11 cellular contexts compared by ENCODE assay signal in genomic region chr11:62077136-62077535, GRCh38. TPM values are rescaled to one million over a fixed set of nuclear protein-coding genes. Genes with fewer than 3 reads are reported as not detected.
DNase-seq lines count a peak whose midpoint lies in the region; TF ChIP-seq lines count a peak whose summit lies in the region.
"Had no signal": no experiment of that assay in that cellular context is flagged by ENCODE, and none has a peak within 500 bp of the region (broad histone marks: within the 10 kb centered on the region; RNA-seq: fewer than 3 reads in every experiment).

No MANE protein-coding gene starts in this region.

- no peak for TF ChIP-seq CTCF in fibroblast of mammary gland (conservative IDR thresholded peaks at IDR 0.05; ENCODE audit: control insufficient read depth, insufficient read depth, low read depth, low read length)

- H2AFZ ChIP-seq in GM23248: no peak overlapping the region

- H3K4me3 ChIP-seq in GM23248: no peak overlapping the region
- no peak overlapping the region for H3K4me3 ChIP-seq in fibroblast of mammary gland (ENCODE audit: control insufficient read depth, low read depth, low read length)
- H3K4me3 ChIP-seq: A549, HAP-1 had no signal

- peaks cover 4% of the 10 kb centered on the region; the same call in 1 of the 2 replicates for H3K4me1 ChIP-seq in GM23248 (ENCODE audit: insufficient read depth)
- H3K4me1 ChIP-seq: Caco-2, HAP-1 had no signal

- in situ Hi-C loops in GM23248 (cut with MboI): no loop called here

- H3K9me3 ChIP-seq in GM23248 (ENCODE audit: low read depth): no peaks in the 10 kb centered on the region
- H3K9me3 ChIP-seq: A549, Caco-2, HAP-1 had no signal

- no peaks in the 10 kb centered on the region for H4K20me1 ChIP-seq in GM23248 (ENCODE audit: insufficient read depth)

- H3K36me3 ChIP-seq in GM23248 (ENCODE audit: low read depth): no peaks in the 10 kb centered on the region
- H3K36me3 ChIP-seq: HAP-1 had no signal

- H3K27ac ChIP-seq in GM23248: no peak overlapping the region
- H3K27ac ChIP-seq: A549 had no signal

- H3K9me2 ChIP-seq in GM23248 (ENCODE audit: insufficient read depth): no peaks in the 10 kb centered on the region

- peak; percentile 32 for DNase-seq in GM23248
- peak; percentile 20 for DNase-seq in fibroblast of mammary gland (ENCODE audit: low read depth)
- peak; percentile 4 for DNase-seq in kidney tubule cell (ENCODE audit: low spot score)
- no peak for DNase-seq in cardiac septum (ENCODE audit: low spot score)
- DNase-seq in NCI-H1092 (lab: John Stamatoyannopoulos, UW): no peak
- no peak for DNase-seq in activated gamma-delta T cell (lab: John Stamatoyannopoulos, UW)
- DNase-seq: Caco-2; CD8-positive, alpha-beta memory T cell; DND-41 had no signal

- no peak overlapping the region for H3K9ac ChIP-seq in GM23248

- intact Hi-C loops in cardiac septum (cut with DNase I): no loop called here

- H3K4me2 ChIP-seq in GM23248 (ENCODE audit: unreplicated experiment): no peak overlapping the region
- H3K4me2 ChIP-seq: A549 had no signal

- H3F3A ChIP-seq in GM23248 (ENCODE audit: insufficient read depth): no peaks in the 10 kb centered on the region

- H3K79me2 ChIP-seq in GM23248 (ENCODE audit: insufficient read depth): no peaks in the 10 kb centered on the region

- no peaks in the 10 kb centered on the region for H3K27me3 ChIP-seq in GM23248 (replicated peaks; ENCODE audit: insufficient read depth)

- 69 to 71% methylated on average over 3 of the region's 3 CpGs for WGBS in GM23248 (ENCODE audit: low coverage in 1 of 2, low lambda C conversion rate in 2 of 2, missing lambda C conversion rate in 2 of 2), 2 experiments

RNA-seq across cellular contexts. Expression of gene INCENP, which starts 46.7 kb away (rescaled TPM):
- total RNA-seq in GM23248 (2014; rRNA removed; shearing (Covaris generic)): 16.0 and 39.5 TPM in 2 replicates
- polyA plus RNA-seq in GM23248 (2016; fragmentation: Nextera tagmentation; extraction: Ambion mirVana): 4.6 and 5.1 TPM in 2 replicates
- total RNA-seq in cardiac septum: 13.5 TPM

Comparison
In these comparisons a context has a peak if more than half of its experiments do, and no peak if none do; other contexts are left out.
1. DNase-seq: peak in GM23248 (single experiment), fibroblast of mammary gland (single experiment) and kidney tubule cell (single experiment); none in cardiac septum (single experiment), NCI-H1092 (single experiment) and activated gamma-delta T cell (single experiment).